ENCODE assay signal across 1 cellular context in the genomic region with DNA sequence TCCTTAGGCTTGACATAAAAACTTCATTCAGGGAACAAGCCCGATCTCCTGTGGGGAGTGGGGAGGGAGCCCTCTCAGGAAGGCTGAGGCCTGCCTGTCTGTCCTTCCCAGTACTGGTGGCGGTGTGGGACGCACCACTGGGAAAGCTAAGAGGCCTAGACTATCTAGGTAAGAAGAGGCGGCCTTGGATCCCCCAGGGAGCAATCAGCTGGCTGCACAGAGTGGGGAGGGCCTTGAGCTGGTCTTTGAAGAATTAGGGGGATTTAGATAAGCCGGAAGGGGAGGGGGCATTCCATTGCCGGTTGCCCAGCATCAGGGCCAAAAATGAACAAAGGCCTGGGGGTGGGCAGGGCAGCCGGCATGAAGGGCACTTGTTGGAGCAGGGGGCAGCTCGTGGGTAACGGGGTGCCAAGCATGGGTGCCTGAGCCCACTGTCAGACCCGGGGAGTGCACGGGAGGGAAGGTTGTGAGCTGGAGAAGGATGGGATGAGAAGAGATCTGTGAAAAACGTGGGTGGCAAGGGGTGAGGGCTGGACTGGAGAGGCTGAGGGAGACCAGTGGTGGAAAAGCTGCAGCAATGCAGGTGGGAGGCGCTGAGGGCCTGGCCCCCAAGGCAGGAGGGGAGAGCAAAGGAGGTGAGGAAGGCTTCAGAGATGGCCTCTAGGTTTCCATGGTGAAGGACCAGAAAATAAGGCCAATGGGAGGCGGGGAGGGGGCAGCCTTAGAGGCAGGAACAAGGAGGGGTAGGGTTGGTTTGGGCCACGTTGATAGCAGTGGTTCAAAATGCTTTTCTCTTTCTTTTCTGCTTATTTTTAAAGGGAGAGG.
TF ChIP-seq lines count a peak whose summit lies in the region.

No MANE protein-coding gene starts in this region.

TF ChIP-seq in HepG2, 621 proteins besides CTCF, POLR2A, EP300 and RAD21 (continued from another document and continues in another):
- TF ChIP-seq, protein P1, sequence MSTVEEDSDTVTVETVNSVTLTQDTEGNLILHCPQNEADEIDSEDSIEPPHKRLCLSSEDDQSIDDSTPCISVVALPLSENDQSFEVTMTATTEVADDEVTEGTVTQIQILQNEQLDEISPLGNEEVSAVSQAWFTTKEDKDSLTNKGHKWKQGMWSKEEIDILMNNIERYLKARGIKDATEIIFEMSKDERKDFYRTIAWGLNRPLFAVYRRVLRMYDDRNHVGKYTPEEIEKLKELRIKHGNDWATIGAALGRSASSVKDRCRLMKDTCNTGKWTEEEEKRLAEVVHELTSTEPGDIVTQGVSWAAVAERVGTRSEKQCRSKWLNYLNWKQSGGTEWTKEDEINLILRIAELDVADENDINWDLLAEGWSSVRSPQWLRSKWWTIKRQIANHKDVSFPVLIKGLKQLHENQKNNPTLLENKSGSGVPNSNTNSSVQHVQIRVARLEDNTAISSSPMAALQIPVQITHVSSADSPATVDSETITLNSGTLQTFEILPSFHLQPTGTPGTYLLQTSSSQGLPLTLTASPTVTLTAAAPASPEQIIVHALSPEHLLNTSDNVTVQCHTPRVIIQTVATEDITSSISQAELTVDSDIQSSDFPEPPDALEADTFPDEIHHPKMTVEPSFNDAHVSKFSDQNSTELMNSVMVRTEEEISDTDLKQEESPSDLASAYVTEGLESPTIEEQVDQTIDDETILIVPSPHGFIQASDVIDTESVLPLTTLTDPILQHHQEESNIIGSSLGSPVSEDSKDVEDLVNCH (CRISPR knock-in tag; IDR thresholded peaks at IDR 0.05): no peak
- TF ChIP-seq PHB2 (IDR thresholded peaks at IDR 0.05; ENCODE audit: partially characterized antibody) (no peak), ZNF709 (CRISPR knock-in tag; IDR thresholded peaks at IDR 0.05) (no peak), ZNF644 (CRISPR knock-in tag; IDR thresholded peaks at IDR 0.05; ENCODE audit: low read depth) (no peak), ZNF263 (CRISPR knock-in tag; IDR thresholded peaks at IDR 0.05) (no peak), RORA (CRISPR knock-in tag; IDR thresholded peaks at IDR 0.05) (no peak), CHCHD3 (CRISPR knock-in tag; IDR thresholded peaks at IDR 0.05) (no peak), BCL6 (CRISPR knock-in tag; IDR thresholded peaks at IDR 0.05) (peak; percentile 63), SNAPC2 (CRISPR knock-in tag; IDR thresholded peaks at IDR 0.05) (no peak), SPEN (CRISPR knock-in tag; IDR thresholded peaks at IDR 0.05; ENCODE audit: low read depth) (no peak), U2AF2 (IDR thresholded peaks at IDR 0.05; ENCODE audit: low read depth, low read length) (no peak), ASH2L (IDR thresholded peaks at IDR 0.05; ENCODE audit: insufficient read length, low read depth, low read length) (no peak), NFE2 (CRISPR knock-in tag; IDR thresholded peaks at IDR 0.05) (no peak), JUNB (CRISPR knock-in tag; IDR thresholded peaks at IDR 0.05; ENCODE audit: borderline replicate concordance) (no peak), ARNTL (CRISPR knock-in tag; IDR thresholded peaks at IDR 0.05) (no peak; the same call in 1 of the 2 replicates), TP53 (CRISPR knock-in tag; conservative IDR thresholded peaks at IDR 0.05) (no peak), SIX1 (CRISPR knock-in tag; IDR thresholded peaks at IDR 0.05; ENCODE audit: borderline replicate concordance) (no peak), ONECUT2 (CRISPR knock-in tag; IDR thresholded peaks at IDR 0.05) (no peak), ARNT (IDR thresholded peaks at IDR 0.05) (no peak), GTF3A (CRISPR knock-in tag; conservative IDR thresholded peaks at IDR 0.05) (no peak), HOXA5 (CRISPR knock-in tag; IDR thresholded peaks at IDR 0.05) (no peak), ZNF891 (CRISPR knock-in tag; IDR thresholded peaks at IDR 0.05) (no peak), AHR (CRISPR knock-in tag; IDR thresholded peaks at IDR 0.05) (no peak), CHD4 (IDR thresholded peaks at IDR 0.05; ENCODE audit: borderline replicate concordance, low read length) (no peak; the same call in 1 of the 2 replicates), KMT2B (CRISPR knock-in tag; IDR thresholded peaks at IDR 0.05) (no peak), ZNF598 (CRISPR knock-in tag; IDR thresholded peaks at IDR 0.05; ENCODE audit: borderline replicate concordance) (no peak), HES4 (CRISPR knock-in tag; IDR thresholded peaks at IDR 0.05; ENCODE audit: borderline replicate concordance) (no peak), ZBTB21 (CRISPR knock-in tag; IDR thresholded peaks at IDR 0.05) (no peak), IKZF4 (CRISPR knock-in tag; IDR thresholded peaks at IDR 0.05; ENCODE audit: borderline replicate concordance, low read depth, not compliant biosample characterization) (no peak), POLR2G (IDR thresholded peaks at IDR 0.05; ENCODE audit: low read depth, low read length) (peak; percentile 18; the same call in 1 of the 2 replicates), RXRB (CRISPR knock-in tag; IDR thresholded peaks at IDR 0.05; ENCODE audit: borderline replicate concordance) (no peak; the same call in 1 of the 2 replicates)
- TF ChIP-seq, protein P2, sequence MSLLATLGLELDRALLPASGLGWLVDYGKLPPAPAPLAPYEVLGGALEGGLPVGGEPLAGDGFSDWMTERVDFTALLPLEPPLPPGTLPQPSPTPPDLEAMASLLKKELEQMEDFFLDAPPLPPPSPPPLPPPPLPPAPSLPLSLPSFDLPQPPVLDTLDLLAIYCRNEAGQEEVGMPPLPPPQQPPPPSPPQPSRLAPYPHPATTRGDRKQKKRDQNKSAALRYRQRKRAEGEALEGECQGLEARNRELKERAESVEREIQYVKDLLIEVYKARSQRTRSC (CRISPR knock-in tag; IDR thresholded peaks at IDR 0.05; ENCODE audit: low read depth): no peak
- TF ChIP-seq, protein P3, sequence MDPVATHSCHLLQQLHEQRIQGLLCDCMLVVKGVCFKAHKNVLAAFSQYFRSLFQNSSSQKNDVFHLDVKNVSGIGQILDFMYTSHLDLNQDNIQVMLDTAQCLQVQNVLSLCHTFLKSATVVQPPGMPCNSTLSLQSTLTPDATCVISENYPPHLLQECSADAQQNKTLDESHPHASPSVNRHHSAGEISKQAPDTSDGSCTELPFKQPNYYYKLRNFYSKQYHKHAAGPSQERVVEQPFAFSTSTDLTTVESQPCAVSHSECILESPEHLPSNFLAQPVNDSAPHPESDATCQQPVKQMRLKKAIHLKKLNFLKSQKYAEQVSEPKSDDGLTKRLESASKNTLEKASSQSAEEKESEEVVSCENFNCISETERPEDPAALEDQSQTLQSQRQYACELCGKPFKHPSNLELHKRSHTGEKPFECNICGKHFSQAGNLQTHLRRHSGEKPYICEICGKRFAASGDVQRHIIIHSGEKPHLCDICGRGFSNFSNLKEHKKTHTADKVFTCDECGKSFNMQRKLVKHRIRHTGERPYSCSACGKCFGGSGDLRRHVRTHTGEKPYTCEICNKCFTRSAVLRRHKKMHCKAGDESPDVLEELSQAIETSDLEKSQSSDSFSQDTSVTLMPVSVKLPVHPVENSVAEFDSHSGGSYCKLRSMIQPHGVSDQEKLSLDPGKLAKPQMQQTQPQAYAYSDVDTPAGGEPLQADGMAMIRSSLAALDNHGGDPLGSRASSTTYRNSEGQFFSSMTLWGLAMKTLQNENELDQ (CRISPR knock-in tag; IDR thresholded peaks at IDR 0.05; ENCODE audit: borderline replicate concordance): no peak
- TF ChIP-seq, protein P4, sequence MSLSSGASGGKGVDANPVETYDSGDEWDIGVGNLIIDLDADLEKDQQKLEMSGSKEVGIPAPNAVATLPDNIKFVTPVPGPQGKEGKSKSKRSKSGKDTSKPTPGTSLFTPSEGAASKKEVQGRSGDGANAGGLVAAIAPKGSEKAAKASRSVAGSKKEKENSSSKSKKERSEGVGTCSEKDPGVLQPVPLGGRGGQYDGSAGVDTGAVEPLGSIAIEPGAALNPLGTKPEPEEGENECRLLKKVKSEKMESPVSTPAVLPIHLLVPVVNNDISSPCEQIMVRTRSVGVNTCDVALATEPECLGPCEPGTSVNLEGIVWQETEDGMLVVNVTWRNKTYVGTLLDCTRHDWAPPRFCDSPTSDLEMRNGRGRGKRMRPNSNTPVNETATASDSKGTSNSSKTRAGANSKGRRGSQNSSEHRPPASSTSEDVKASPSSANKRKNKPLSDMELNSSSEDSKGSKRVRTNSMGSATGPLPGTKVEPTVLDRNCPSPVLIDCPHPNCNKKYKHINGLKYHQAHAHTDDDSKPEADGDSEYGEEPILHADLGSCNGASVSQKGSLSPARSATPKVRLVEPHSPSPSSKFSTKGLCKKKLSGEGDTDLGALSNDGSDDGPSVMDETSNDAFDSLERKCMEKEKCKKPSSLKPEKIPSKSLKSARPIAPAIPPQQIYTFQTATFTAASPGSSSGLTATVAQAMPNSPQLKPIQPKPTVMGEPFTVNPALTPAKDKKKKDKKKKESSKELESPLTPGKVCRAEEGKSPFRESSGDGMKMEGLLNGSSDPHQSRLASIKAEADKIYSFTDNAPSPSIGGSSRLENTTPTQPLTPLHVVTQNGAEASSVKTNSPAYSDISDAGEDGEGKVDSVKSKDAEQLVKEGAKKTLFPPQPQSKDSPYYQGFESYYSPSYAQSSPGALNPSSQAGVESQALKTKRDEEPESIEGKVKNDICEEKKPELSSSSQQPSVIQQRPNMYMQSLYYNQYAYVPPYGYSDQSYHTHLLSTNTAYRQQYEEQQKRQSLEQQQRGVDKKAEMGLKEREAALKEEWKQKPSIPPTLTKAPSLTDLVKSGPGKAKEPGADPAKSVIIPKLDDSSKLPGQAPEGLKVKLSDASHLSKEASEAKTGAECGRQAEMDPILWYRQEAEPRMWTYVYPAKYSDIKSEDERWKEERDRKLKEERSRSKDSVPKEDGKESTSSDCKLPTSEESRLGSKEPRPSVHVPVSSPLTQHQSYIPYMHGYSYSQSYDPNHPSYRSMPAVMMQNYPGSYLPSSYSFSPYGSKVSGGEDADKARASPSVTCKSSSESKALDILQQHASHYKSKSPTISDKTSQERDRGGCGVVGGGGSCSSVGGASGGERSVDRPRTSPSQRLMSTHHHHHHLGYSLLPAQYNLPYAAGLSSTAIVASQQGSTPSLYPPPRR (CRISPR knock-in tag; IDR thresholded peaks at IDR 0.05; ENCODE audit: borderline replicate concordance): peak; percentile 31; the same call in 1 of the 2 replicates
- TF ChIP-seq, protein P5, sequence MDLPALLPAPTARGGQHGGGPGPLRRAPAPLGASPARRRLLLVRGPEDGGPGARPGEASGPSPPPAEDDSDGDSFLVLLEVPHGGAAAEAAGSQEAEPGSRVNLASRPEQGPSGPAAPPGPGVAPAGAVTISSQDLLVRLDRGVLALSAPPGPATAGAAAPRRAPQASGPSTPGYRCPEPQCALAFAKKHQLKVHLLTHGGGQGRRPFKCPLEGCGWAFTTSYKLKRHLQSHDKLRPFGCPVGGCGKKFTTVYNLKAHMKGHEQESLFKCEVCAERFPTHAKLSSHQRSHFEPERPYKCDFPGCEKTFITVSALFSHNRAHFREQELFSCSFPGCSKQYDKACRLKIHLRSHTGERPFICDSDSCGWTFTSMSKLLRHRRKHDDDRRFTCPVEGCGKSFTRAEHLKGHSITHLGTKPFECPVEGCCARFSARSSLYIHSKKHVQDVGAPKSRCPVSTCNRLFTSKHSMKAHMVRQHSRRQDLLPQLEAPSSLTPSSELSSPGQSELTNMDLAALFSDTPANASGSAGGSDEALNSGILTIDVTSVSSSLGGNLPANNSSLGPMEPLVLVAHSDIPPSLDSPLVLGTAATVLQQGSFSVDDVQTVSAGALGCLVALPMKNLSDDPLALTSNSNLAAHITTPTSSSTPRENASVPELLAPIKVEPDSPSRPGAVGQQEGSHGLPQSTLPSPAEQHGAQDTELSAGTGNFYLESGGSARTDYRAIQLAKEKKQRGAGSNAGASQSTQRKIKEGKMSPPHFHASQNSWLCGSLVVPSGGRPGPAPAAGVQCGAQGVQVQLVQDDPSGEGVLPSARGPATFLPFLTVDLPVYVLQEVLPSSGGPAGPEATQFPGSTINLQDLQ (CRISPR knock-in tag; IDR thresholded peaks at IDR 0.05): no peak
- TF ChIP-seq, protein P6, sequence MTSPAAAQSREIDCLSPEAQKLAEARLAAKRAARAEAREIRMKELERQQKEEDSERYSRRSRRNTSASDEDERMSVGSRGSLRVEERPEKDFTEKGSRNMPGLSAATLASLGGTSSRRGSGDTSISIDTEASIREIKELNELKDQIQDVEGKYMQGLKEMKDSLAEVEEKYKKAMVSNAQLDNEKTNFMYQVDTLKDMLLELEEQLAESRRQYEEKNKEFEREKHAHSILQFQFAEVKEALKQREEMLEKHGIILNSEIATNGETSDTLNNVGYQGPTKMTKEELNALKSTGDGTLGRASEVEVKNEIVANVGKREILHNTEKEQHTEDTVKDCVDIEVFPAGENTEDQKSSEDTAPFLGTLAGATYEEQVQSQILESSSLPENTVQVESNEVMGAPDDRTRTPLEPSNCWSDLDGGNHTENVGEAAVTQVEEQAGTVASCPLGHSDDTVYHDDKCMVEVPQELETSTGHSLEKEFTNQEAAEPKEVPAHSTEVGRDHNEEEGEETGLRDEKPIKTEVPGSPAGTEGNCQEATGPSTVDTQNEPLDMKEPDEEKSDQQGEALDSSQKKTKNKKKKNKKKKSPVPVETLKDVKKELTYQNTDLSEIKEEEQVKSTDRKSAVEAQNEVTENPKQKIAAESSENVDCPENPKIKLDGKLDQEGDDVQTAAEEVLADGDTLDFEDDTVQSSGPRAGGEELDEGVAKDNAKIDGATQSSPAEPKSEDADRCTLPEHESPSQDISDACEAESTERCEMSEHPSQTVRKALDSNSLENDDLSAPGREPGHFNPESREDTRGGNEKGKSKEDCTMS (CRISPR knock-in tag; conservative IDR thresholded peaks at IDR 0.05): no peak
- TF ChIP-seq, protein P7, sequence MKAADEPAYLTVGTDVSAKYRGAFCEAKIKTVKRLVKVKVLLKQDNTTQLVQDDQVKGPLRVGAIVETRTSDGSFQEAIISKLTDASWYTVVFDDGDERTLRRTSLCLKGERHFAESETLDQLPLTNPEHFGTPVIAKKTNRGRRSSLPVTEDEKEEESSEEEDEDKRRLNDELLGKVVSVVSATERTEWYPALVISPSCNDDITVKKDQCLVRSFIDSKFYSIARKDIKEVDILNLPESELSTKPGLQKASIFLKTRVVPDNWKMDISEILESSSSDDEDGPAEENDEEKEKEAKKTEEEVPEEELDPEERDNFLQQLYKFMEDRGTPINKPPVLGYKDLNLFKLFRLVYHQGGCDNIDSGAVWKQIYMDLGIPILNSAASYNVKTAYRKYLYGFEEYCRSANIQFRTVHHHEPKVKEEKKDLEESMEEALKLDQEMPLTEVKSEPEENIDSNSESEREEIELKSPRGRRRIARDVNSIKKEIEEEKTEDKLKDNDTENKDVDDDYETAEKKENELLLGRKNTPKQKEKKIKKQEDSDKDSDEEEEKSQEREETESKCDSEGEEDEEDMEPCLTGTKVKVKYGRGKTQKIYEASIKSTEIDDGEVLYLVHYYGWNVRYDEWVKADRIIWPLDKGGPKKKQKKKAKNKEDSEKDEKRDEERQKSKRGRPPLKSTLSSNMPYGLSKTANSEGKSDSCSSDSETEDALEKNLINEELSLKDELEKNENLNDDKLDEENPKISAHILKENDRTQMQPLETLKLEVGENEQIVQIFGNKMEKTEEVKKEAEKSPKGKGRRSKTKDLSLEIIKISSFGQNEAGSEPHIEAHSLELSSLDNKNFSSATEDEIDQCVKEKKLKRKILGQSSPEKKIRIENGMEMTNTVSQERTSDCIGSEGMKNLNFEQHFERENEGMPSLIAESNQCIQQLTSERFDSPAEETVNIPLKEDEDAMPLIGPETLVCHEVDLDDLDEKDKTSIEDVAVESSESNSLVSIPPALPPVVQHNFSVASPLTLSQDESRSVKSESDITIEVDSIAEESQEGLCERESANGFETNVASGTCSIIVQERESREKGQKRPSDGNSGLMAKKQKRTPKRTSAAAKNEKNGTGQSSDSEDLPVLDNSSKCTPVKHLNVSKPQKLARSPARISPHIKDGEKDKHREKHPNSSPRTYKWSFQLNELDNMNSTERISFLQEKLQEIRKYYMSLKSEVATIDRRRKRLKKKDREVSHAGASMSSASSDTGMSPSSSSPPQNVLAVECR (CRISPR knock-in tag; IDR thresholded peaks at IDR 0.05; ENCODE audit: borderline replicate concordance): peak; percentile 25; the same call in 1 of the 2 replicates
